ENCODE assay signal across 9 cellular contexts in the genomic region with DNA sequence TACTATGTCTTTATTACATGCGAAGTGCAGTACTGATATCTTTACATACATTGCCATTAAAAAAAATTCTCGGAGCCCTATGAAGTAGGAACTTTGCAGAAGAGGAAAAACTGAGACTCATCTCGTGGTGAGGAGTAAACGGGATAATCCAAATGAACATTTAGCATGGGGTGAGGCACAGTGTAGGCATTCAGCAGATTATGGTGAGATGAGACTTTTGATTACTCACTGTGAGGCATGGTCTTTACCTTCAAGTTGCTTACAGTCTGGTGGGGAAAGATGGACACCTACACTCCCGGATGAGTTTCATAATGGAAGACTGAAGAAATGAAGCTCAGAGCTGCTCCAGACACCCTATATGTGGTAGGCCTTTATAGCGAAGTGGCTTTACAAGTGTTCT. TPM values are rescaled to one million over a fixed set of nuclear protein-coding genes. Genes with fewer than 3 reads are reported as not detected.
A peak's percentile ranks its signal among the peaks of the same experiment; 100 is the strongest.
DNase-seq lines count a peak whose midpoint lies in the region; ATAC-seq and TF ChIP-seq lines count a peak whose summit lies in the region.
"Had no signal": no experiment of that assay in that cellular context is flagged by ENCODE, and none has a peak within 500 bp of the region (broad histone marks: within the 10 kb centered on the region; RNA-seq: fewer than 3 reads in every experiment).

No MANE protein-coding gene starts in this region.

- H3K4me3 Mint-ChIP-seq in natural killer cell treated with Interleukin-12 subunit alpha and Interleukin-12 subunit beta and Interleukin-15 and Interleukin-18, amount 100 ng/mL, for 72 hours, result peak overlapping the region; percentile 97

- no peaks in the 10 kb centered on the region for H4K20me1 ChIP-seq in KMS-11 (ENCODE audit: insufficient read depth)

- intact Hi-C loops in colonic mucosa (cut with DNase I), result no loop called here

- no peak for DNase-seq in BE2C
- DNase-seq in colonic mucosa, result no peak
- DNase-seq in natural killer cell treated with Interleukin-12 subunit alpha and Interleukin-12 subunit beta and Interleukin-15 and Interleukin-18, amount 100 ng/mL, for 72 hours (ENCODE audit: low spot score), result no peak
- DNase-seq in stimulated activated naive CD4-positive, alpha-beta T cell (lab: John Stamatoyannopoulos, UW), result no peak
- no peak for DNase-seq in HK-2 (ENCODE audit: unreplicated experiment)
- DNase-seq: NCI-H2029 treated with DMSO at 0.1 percent for 48 hours had no signal

- H3K4me1 Mint-ChIP-seq in natural killer cell treated with Interleukin-12 subunit alpha and Interleukin-12 subunit beta and Interleukin-15 and Interleukin-18, amount 100 ng/mL, for 72 hours (ENCODE audit: low read depth in 2 of 2), result peaks cover 39 to 52% of the 10 kb centered on the region in 2 donors

- TF ChIP-seq CTCF in BE2C (IDR thresholded peaks at IDR 0.05; ENCODE audit: low read depth, low read length) (no peak), KMS-11 (conservative IDR thresholded peaks at IDR 0.05; ENCODE audit: low read depth, low read length) (no peak), colonic mucosa (IDR thresholded peaks at IDR 0.05) (no peak)

- no peaks in the 10 kb centered on the region; the same call in 1 of the 2 replicates for H3K4me1 ChIP-seq in BE2C
- H3K4me1 ChIP-seq in KMS-11 (ENCODE audit: low read depth, poor library complexity, severe bottlenecking), result peaks cover 42% of the 10 kb centered on the region
- H3K4me1 ChIP-seq in colonic mucosa, result peaks cover 8% of the 10 kb centered on the region

- H3K4me3 ChIP-seq in BE2C (ENCODE audit: low read depth, low read length), result peak overlapping the region; percentile 98
- H3K4me3 ChIP-seq in KMS-11 (IDR thresholded peaks at IDR 0.05; ENCODE audit: insufficient read depth, low read depth, low read length), result no peak overlapping the region
- no peak overlapping the region for H3K4me3 ChIP-seq in colonic mucosa

- H3K27ac Mint-ChIP-seq in natural killer cell treated with Interleukin-12 subunit alpha and Interleukin-12 subunit beta and Interleukin-15 and Interleukin-18, amount 100 ng/mL, for 72 hours, result peak overlapping the region; percentile 94 to 96

- peak overlapping the region; percentile 83 for H3K4me2 ChIP-seq in KMS-11

- H3K27me3 ChIP-seq in BE2C (no peaks in the 10 kb centered on the region), KMS-11 (ENCODE audit: insufficient read depth, low read depth) (no peaks in the 10 kb centered on the region), colonic mucosa (no peaks in the 10 kb centered on the region)

- H3K9me3 ChIP-seq in BE2C, result no peaks in the 10 kb centered on the region
- no peaks in the 10 kb centered on the region for H3K9me3 ChIP-seq in colonic mucosa

- H3K27me3 Mint-ChIP-seq in natural killer cell treated with Interleukin-12 subunit alpha and Interleukin-12 subunit beta and Interleukin-15 and Interleukin-18, amount 100 ng/mL, for 72 hours, result no peaks in the 10 kb centered on the region

- no peak overlapping the region for H2AFZ ChIP-seq in KMS-11 (ENCODE audit: low read depth)

- no peak for ATAC-seq in natural killer cell treated with Interleukin-12 subunit alpha and Interleukin-12 subunit beta and Interleukin-15 and Interleukin-18, amount 100 ng/mL, for 72 hours
- ATAC-seq in GM18870 (IDR thresholded peaks at IDR 0.05; ENCODE audit: unreplicated experiment) (no peak), HG02884 (IDR thresholded peaks at IDR 0.05; ENCODE audit: unreplicated experiment) (no peak)

- peaks cover 8% of the 10 kb centered on the region for H3K36me3 Mint-ChIP-seq in natural killer cell treated with Interleukin-12 subunit alpha and Interleukin-12 subunit beta and Interleukin-15 and Interleukin-18, amount 100 ng/mL, for 72 hours

- H3K79me2 ChIP-seq in KMS-11 (ENCODE audit: insufficient read depth, low read depth), result peaks cover 97% of the 10 kb centered on the region

- H3K27ac ChIP-seq in KMS-11, result no peak overlapping the region
- no peak overlapping the region for H3K27ac ChIP-seq in colonic mucosa

- peaks cover 26% of the 10 kb centered on the region for H3K36me3 ChIP-seq in BE2C
- H3K36me3 ChIP-seq in KMS-11 (ENCODE audit: insufficient read depth), result no peaks in the 10 kb centered on the region; the same call in 1 of the 2 replicates
- H3K36me3 ChIP-seq in colonic mucosa, result no peaks in the 10 kb centered on the region

- H3K9ac ChIP-seq in KMS-11, result peak overlapping the region; percentile 96; the same call in 1 of the 2 replicates
- H3K9ac ChIP-seq in colonic mucosa (ENCODE audit: low read depth in 2 of 2, low read length in 2 of 2), result peak overlapping the region; percentile 89 to 96

- H3K9me3 Mint-ChIP-seq in natural killer cell treated with Interleukin-12 subunit alpha and Interleukin-12 subunit beta and Interleukin-15 and Interleukin-18, amount 100 ng/mL, for 72 hours, result no peaks in the 10 kb centered on the region

RNA-seq across cellular contexts. Expression of gene RPRD1B, which starts 1.4 kb away (rescaled TPM):
- polyA plus RNA-seq in BE2C (2012; ENCODE audit: insufficient read depth, insufficient read length, low read depth), result 23.5 TPM
- 10 to 100 TPM; 22.7 to 42.5 TPM for total RNA-seq in colonic mucosa
- 10 to 100 TPM; 46.4 to 85.4 TPM for total RNA-seq in natural killer cell treated with Interleukin-12 subunit alpha and Interleukin-12 subunit beta and Interleukin-15 and Interleukin-18, amount 100 ng/mL, for 72 hours

RNA-seq across cellular contexts. Expression of gene TTI1, which starts 1.7 kb away (rescaled TPM):
- polyA plus RNA-seq in BE2C (2012; ENCODE audit: insufficient read depth, insufficient read length, low read depth), result 17.8 TPM
- total RNA-seq in colonic mucosa, result 10 to 100 TPM; 10.2 to 23.0 TPM
- total RNA-seq in natural killer cell treated with Interleukin-12 subunit alpha and Interleukin-12 subunit beta and Interleukin-15 and Interleukin-18, amount 100 ng/mL, for 72 hours, result 10 to 100 TPM; 30.8 to 53.1 TPM
